Comparison of ENCODE assay signal across 8 cellular contexts in genomic region chr12:75481013-75481705, GRCh38. TPM values are rescaled to one million over a fixed set of nuclear protein-coding genes. Genes with fewer than 3 reads are reported as not detected.
DNase-seq lines count a peak whose midpoint lies in the region; ATAC-seq, FAIRE-seq and TF ChIP-seq lines count a peak whose summit lies in the region.

No MANE protein-coding gene starts in this region.

- no peak overlapping the region for H3K4me3 Mint-ChIP-seq in progenitor cell of endocrine pancreas (ENCODE audit: low read depth)

- H3K36me3 ChIP-seq in PC-9 (ENCODE audit: low read depth): no peaks in the 10 kb centered on the region

- H3F3A ChIP-seq in PC-9 (ENCODE audit: insufficient read depth, low read depth): no peaks in the 10 kb centered on the region

- DNase-seq in PC-9 (no peak), epithelial cell of prostate (ENCODE audit: low read depth, low spot score) (no peak), progenitor cell of endocrine pancreas (ENCODE audit: low spot score, unreplicated experiment) (no peak), dermis blood vessel endothelial cell (no peak), GM12892 (ENCODE audit: insufficient read length) (no peak)
- no peak for DNase-seq in effector CD4-positive, alpha-beta T cell

- H3K4me1 ChIP-seq in PC-9 (replicated peaks; ENCODE audit: insufficient read depth): peaks cover 11% of the 10 kb centered on the region; the same call in 1 of the 2 replicates

- peak overlapping the region; percentile 34; the same call in 1 of the 2 replicates for H3K4me2 ChIP-seq in PC-9

- intact Hi-C loops in PC-9 (cut with micrococcal nuclease; ENCODE audit: unreplicated experiment): no loop called here

- no peaks in the 10 kb centered on the region for H4K20me1 ChIP-seq in PC-9 (ENCODE audit: insufficient read depth)

- no peak overlapping the region for H3K4me3 ChIP-seq in PC-9

- TF ChIP-seq CTCF in PC-9 (conservative IDR thresholded peaks at IDR 0.05) (no peak), progenitor cell of endocrine pancreas (IDR thresholded peaks at IDR 0.05; ENCODE audit: unreplicated experiment) (no peak)

- H3K27ac Mint-ChIP-seq in progenitor cell of endocrine pancreas: peak overlapping the region; percentile 11

- no peak overlapping the region; the same call in 1 of the 2 replicates for H2AFZ ChIP-seq in PC-9

- H3K9me3 Mint-ChIP-seq in progenitor cell of endocrine pancreas (ENCODE audit: low read depth): no peaks in the 10 kb centered on the region

- POLR2A ChIA-PET in PC-9 (lab: Charles Lee; ENCODE audit: unreplicated experiment): interaction anchor here (0.5 to 1.7 kb wide), 7 partner anchors 12 to 942 kb away, joined by 3 to 11 read pairs (median 5); partner anchors contain the start of gene GLIPR1L2

- no peak for TF ChIP-seq POLR2A in GM12892 (IDR thresholded peaks at IDR 0.05; ENCODE audit: low read depth, low read length)

- H3K4me1 Mint-ChIP-seq in progenitor cell of endocrine pancreas (ENCODE audit: low read depth): peaks cover 1% of the 10 kb centered on the region

- TSS peak; percentile 61 for BruUV-seq in PC-9 (replicated peaks; lab: Mats Ljungman, UMichigan)

- H3K36me3 Mint-ChIP-seq in progenitor cell of endocrine pancreas (ENCODE audit: insufficient read depth): no peaks in the 10 kb centered on the region

- ATAC-seq in GM18873 (IDR thresholded peaks at IDR 0.05; ENCODE audit: low FRiP score, unreplicated experiment) (peak; percentile 15), HG02884 (IDR thresholded peaks at IDR 0.05; ENCODE audit: unreplicated experiment) (peak; percentile 18)

- CTCF ChIA-PET in PC-9 (lab: Charles Lee): interaction anchor here (0.7 to 0.8 kb wide), 2 partner anchors 92 to 735 kb away, joined by 3 to 6 read pairs; no protein-coding TSS in a partner anchor

- H3K27me3 ChIP-seq in PC-9 (ENCODE audit: insufficient read depth, low read depth): no peaks in the 10 kb centered on the region

- H3K27ac ChIP-seq in PC-9 (no peak overlapping the region), epithelial cell of prostate (peak overlapping the region; percentile 79)

- no peaks in the 10 kb centered on the region for H3K27me3 Mint-ChIP-seq in progenitor cell of endocrine pancreas

- FAIRE-seq in GM12892 (lab: Jason Lieb, UNC): no peak

- H3K9me3 ChIP-seq in PC-9 (ENCODE audit: insufficient read depth, low read depth): no peaks in the 10 kb centered on the region

- no peaks in the 10 kb centered on the region for H3K9me2 ChIP-seq in PC-9 (ENCODE audit: insufficient read depth)

- H3K79me2 ChIP-seq in PC-9 (ENCODE audit: low read depth): no peaks in the 10 kb centered on the region

RNA-seq across cellular contexts. Expression of gene GLIPR1, which starts 0.6 kb away (rescaled TPM):
- 6.2 and 14.1 TPM in 2 replicates for total RNA-seq in PC-9 (2021)
- 0.22 and 0.33 TPM in 2 replicates for total RNA-seq in progenitor cell of endocrine pancreas
- 2.0 and 5.4 TPM in 2 replicates for total RNA-seq in dermis blood vessel endothelial cell
- 25.8 TPM for polyA plus RNA-seq in GM12892 (2012; ENCODE audit: missing spikeins)

RNA-seq across cellular contexts. Expression of gene KRR1, which starts 30.2 kb away (rescaled TPM):
- total RNA-seq in PC-9 (2021): 41.6 and 45.9 TPM in 2 replicates
- 71.2 and 71.3 TPM in 2 replicates for total RNA-seq in progenitor cell of endocrine pancreas
- 51.9 and 76.4 TPM in 2 replicates for total RNA-seq in dermis blood vessel endothelial cell
- polyA plus RNA-seq in GM12892 (2012; ENCODE audit: missing spikeins): 66.0 TPM
